ENCODE assay signal across 2 cellular contexts in genomic region chr16:85491798-85492616, GRCh38.
TF ChIP-seq lines count a peak whose summit lies in the region.

No MANE protein-coding gene starts in this region.

TF ChIP-seq in HCT116, 20 proteins besides CTCF, POLR2A, EP300 and RAD21 (continued from another document):
- TF ChIP-seq POLR2AphosphoS5 (IDR thresholded peaks at IDR 0.05; ENCODE audit: low read depth, low read length) (peak; percentile 29; the same call in 1 of the 2 replicates), TCF7L2 (IDR thresholded peaks at IDR 0.05; ENCODE audit: borderline replicate concordance, extremely low read depth, insufficient read depth, insufficient read length) (peak; percentile 85)
TF ChIP-seq in HCT116: peak in this region for 3.

TF ChIP-seq in K562, 482 proteins besides CTCF, POLR2A, EP300 and RAD21 (continued from another document):
- 0 out of 2 replicates have a peak, but pooled peaks have one; percentile 11 for TF ChIP-seq POLR2G (IDR thresholded peaks at IDR 0.05; ENCODE audit: low read depth, low read length)
- no peak for TF ChIP-seq NCOA6 (IDR thresholded peaks at IDR 0.05)
- peak; percentile 73; the same call in 1 of the 2 replicates for TF ChIP-seq MEF2D (tag; conservative IDR thresholded peaks at IDR 0.05; ENCODE audit: low read depth)
- TF ChIP-seq MEF2A (IDR thresholded peaks at IDR 0.05; ENCODE audit: control insufficient read depth, low read depth, low read length): peak; percentile 96
